In genomic region chr9:27359763-27360162, GRCh38 we compare ENCODE assay signal across 28 cellular contexts.
DNase-seq lines count a peak whose midpoint lies in the region; ATAC-seq, FAIRE-seq and TF ChIP-seq lines count a peak whose summit lies in the region.
"Had no signal": no experiment of that assay in that cellular context is flagged by ENCODE, and none has a peak within 500 bp of the region (broad histone marks: within the 10 kb centered on the region; RNA-seq: fewer than 3 reads in every experiment).

No MANE protein-coding gene starts in this region.

- H3K9me3 ChIP-seq in A549 (no peaks in the 10 kb centered on the region), left lung (no peaks in the 10 kb centered on the region), endodermal cell (ENCODE audit: control insufficient read depth, low read length) (no peaks in the 10 kb centered on the region)
- H3K9me3 ChIP-seq: BE2C; BLaER1 treated with 17β-estradiol and CSF1 and Interleukin-3, amounts not matched to agents 10 nM and 100 nM had no signal

- H3K27me3 ChIP-seq in left lung (no peaks in the 10 kb centered on the region), endodermal cell (ENCODE audit: control insufficient read depth, insufficient read depth, low read length, poor library complexity, severe bottlenecking) (peaks cover 48% of the 10 kb centered on the region)
- H3K27me3 ChIP-seq: BE2C had no signal

- no peak overlapping the region for H3K4me3 ChIP-seq in A549
- no peak overlapping the region for H3K4me3 ChIP-seq in left lung
- H3K4me3 ChIP-seq in endodermal cell (ENCODE audit: low read length), result no peak overlapping the region
- H3K4me3 ChIP-seq: BLaER1 treated with 17β-estradiol and CSF1 and Interleukin-3, amounts not matched to agents 10 nM and 100 nM; GM12878; GM23248 had no signal

- no peak for TF ChIP-seq RAD21 in A549 (conservative IDR thresholded peaks at IDR 0.05 in 1 of 2, IDR thresholded peaks at IDR 0.05 in 1 of 2)

- no peaks in the 10 kb centered on the region for H3K27me3 Mint-ChIP-seq in memory B cell
- H3K27me3 Mint-ChIP-seq in type B pancreatic cell, result no peaks in the 10 kb centered on the region
- H3K27me3 Mint-ChIP-seq in osteocyte (ENCODE audit: unreplicated experiment), result peaks cover under 1% of the 10 kb centered on the region
- H3K27me3 Mint-ChIP-seq in activated CD4-positive, alpha-beta T cell treated with anti-CD3 and anti-CD28 coated beads for 36 hours, result no peaks in the 10 kb centered on the region
- H3K27me3 Mint-ChIP-seq in endodermal cell (ENCODE audit: insufficient read depth), result peaks cover 49% of the 10 kb centered on the region
- H3K27me3 Mint-ChIP-seq: CD4-positive, alpha-beta T cell; CD8-positive, alpha-beta memory T cell had no signal

- H3K27ac Mint-ChIP-seq in memory B cell, result peak overlapping the region; percentile 45
- H3K27ac Mint-ChIP-seq in type B pancreatic cell, result peak overlapping the region; percentile 4
- H3K27ac Mint-ChIP-seq in osteocyte (ENCODE audit: unreplicated experiment), result no peak overlapping the region
- no peak overlapping the region for H3K27ac Mint-ChIP-seq in activated CD4-positive, alpha-beta T cell treated with anti-CD3 and anti-CD28 coated beads for 36 hours
- no peak overlapping the region for H3K27ac Mint-ChIP-seq in endodermal cell
- H3K27ac Mint-ChIP-seq: CD14-positive monocyte; CD4-positive, alpha-beta T cell; CD8-positive, alpha-beta memory T cell had no signal

- H3K9me3 Mint-ChIP-seq in memory B cell (no peaks in the 10 kb centered on the region), type B pancreatic cell (no peaks in the 10 kb centered on the region), osteocyte (ENCODE audit: unreplicated experiment) (no peaks in the 10 kb centered on the region), endodermal cell (no peaks in the 10 kb centered on the region)
- no peaks in the 10 kb centered on the region for H3K9me3 Mint-ChIP-seq in activated CD4-positive, alpha-beta T cell treated with anti-CD3 and anti-CD28 coated beads for 36 hours (ENCODE audit: low read depth)
- H3K9me3 Mint-ChIP-seq: CD14-positive monocyte; CD4-positive, alpha-beta T cell; CD8-positive, alpha-beta memory T cell had no signal

- ATAC-seq in A549 (no peak), left lung (peak; percentile 90), memory B cell (ENCODE audit: low read depth) (no peak)
- ATAC-seq in activated CD4-positive, alpha-beta T cell treated with anti-CD3 and anti-CD28 coated beads for 36 hours, result no peak
- ATAC-seq: GM12878 had no signal

- H3K4me1 Mint-ChIP-seq in memory B cell (peaks cover 12% of the 10 kb centered on the region), type B pancreatic cell (ENCODE audit: unreplicated experiment) (peaks cover 27% of the 10 kb centered on the region), osteocyte (ENCODE audit: unreplicated experiment) (peaks cover 25% of the 10 kb centered on the region), endodermal cell (peaks cover 20% of the 10 kb centered on the region)
- no peaks in the 10 kb centered on the region for H3K4me1 Mint-ChIP-seq in activated CD4-positive, alpha-beta T cell treated with anti-CD3 and anti-CD28 coated beads for 36 hours
- H3K4me1 Mint-ChIP-seq: CD8-positive, alpha-beta memory T cell had no signal

- H3K27ac ChIP-seq in A549 (no peak overlapping the region), left lung (no peak overlapping the region), endodermal cell (ENCODE audit: low read depth, low read length) (no peak overlapping the region)
- H3K27ac ChIP-seq: 22Rv1; BLaER1 treated with 17β-estradiol and CSF1 and Interleukin-3, amounts not matched to agents 10 nM and 100 nM; GM23248 had no signal

- peaks cover 16% of the 10 kb centered on the region for H3K36me3 Mint-ChIP-seq in memory B cell
- peaks cover 19% of the 10 kb centered on the region for H3K36me3 Mint-ChIP-seq in type B pancreatic cell
- peaks cover 8% of the 10 kb centered on the region for H3K36me3 Mint-ChIP-seq in osteocyte (ENCODE audit: unreplicated experiment)
- no peaks in the 10 kb centered on the region for H3K36me3 Mint-ChIP-seq in activated CD4-positive, alpha-beta T cell treated with anti-CD3 and anti-CD28 coated beads for 36 hours (ENCODE audit: low read depth)
- H3K36me3 Mint-ChIP-seq in endodermal cell (ENCODE audit: low read depth), result no peaks in the 10 kb centered on the region
- H3K36me3 Mint-ChIP-seq: CD8-positive, alpha-beta memory T cell had no signal

- TF ChIP-seq CTCF in A549 (IDR thresholded peaks at IDR 0.05), result no peak
- no peak for TF ChIP-seq CTCF in left lung (IDR thresholded peaks at IDR 0.05)
- no peak for TF ChIP-seq CTCF in type B pancreatic cell (conservative IDR thresholded peaks at IDR 0.05)
- TF ChIP-seq CTCF in osteocyte (IDR thresholded peaks at IDR 0.05), result no peak
- TF ChIP-seq CTCF in endodermal cell (conservative IDR thresholded peaks at IDR 0.05), result no peak

- no peak for DNase-seq in A549 (ENCODE audit: low read depth in 1 of 2, low spot score in 1 of 2)
- no peak for DNase-seq in left lung
- DNase-seq in memory B cell (ENCODE audit: low spot score in 2 of 2), result no peak
- DNase-seq in type B pancreatic cell (ENCODE audit: extremely low spot score, unreplicated experiment), result no peak
- DNase-seq in osteocyte (ENCODE audit: extremely low spot score, unreplicated experiment), result no peak
- DNase-seq in activated CD4-positive, alpha-beta T cell treated with anti-CD3 and anti-CD28 coated beads for 36 hours, result no peak
- no peak for DNase-seq in endodermal cell
- DNase-seq in stimulated activated CD8-positive, alpha-beta memory T cell treated with anti-CD3 and anti-CD28 coated beads, Interleukin-4, amount 100 ng/mL, for 48 hours, result no peak
- DNase-seq: ACHN; AML-193; BE2C; CD4-positive, alpha-beta T cell; CD8-positive, alpha-beta memory T cell; DMS 273 treated with DMSO at 0.1 percent for 48 hours; DMS79; EL; GDM1; GM23248; H7; HCEC 1CT had no signal

- 84% methylated on average over 6 of the region's 6 CpGs for WGBS in A549 (ENCODE audit: missing lambda C conversion rate)
- 95 to 100% methylated on average over 1 to 6 of the region's 6 CpGs for WGBS in endodermal cell (ENCODE audit: insufficient coverage in 1 of 2, insufficient read length in 1 of 2), 2 experiments

- H3K4me3 Mint-ChIP-seq in memory B cell (no peak overlapping the region), type B pancreatic cell (no peak overlapping the region), osteocyte (ENCODE audit: unreplicated experiment) (no peak overlapping the region), endodermal cell (no peak overlapping the region)
- H3K4me3 Mint-ChIP-seq in activated CD4-positive, alpha-beta T cell treated with anti-CD3 and anti-CD28 coated beads for 36 hours, result no peak overlapping the region
- H3K4me3 Mint-ChIP-seq: CD14-positive monocyte; CD4-positive, alpha-beta T cell; CD8-positive, alpha-beta memory T cell had no signal

- H3K4me1 ChIP-seq in A549 (no peaks in the 10 kb centered on the region), left lung (no peaks in the 10 kb centered on the region), endodermal cell (ENCODE audit: control insufficient read depth, insufficient read depth, low read length) (peaks cover 2% of the 10 kb centered on the region)
- H3K4me1 ChIP-seq: BE2C had no signal

- CTCF ChIA-PET in A549 (lab: Yijun Ruan, JAX), result interaction anchor here (3.4 kb wide), 1 partner anchor 188 kb away, joined by 14 read pairs; no protein-coding TSS in a partner anchor
- CTCF ChIA-PET in activated CD4-positive, alpha-beta T cell treated with anti-CD3 and anti-CD28 coated beads for 36 hours (lab: Charles Lee), result no interaction called here

- no peak overlapping the region for H3K4me2 ChIP-seq in A549
- H3K4me2 ChIP-seq: BLaER1 treated with 17β-estradiol and CSF1 and Interleukin-3, amounts not matched to agents 10 nM and 100 nM had no signal

- POLR2A ChIA-PET in A549 (lab: Yijun Ruan, JAX), result no interaction called here
- POLR2A ChIA-PET in activated CD4-positive, alpha-beta T cell treated with anti-CD3 and anti-CD28 coated beads for 36 hours (lab: Charles Lee), result no interaction called here

- H3K36me3 ChIP-seq in left lung (no peaks in the 10 kb centered on the region), endodermal cell (ENCODE audit: control insufficient read depth, insufficient read depth, low read length) (no peaks in the 10 kb centered on the region)
- H3K36me3 ChIP-seq: BE2C had no signal

- intact Hi-C loops in left lung (cut with DNase I), result no loop called here
- intact Hi-C loops in activated CD4-positive, alpha-beta T cell treated with anti-CD3 and anti-CD28 coated beads for 36 hours (cut with DNase I, micrococcal nuclease), result no loop called here

- H3K9ac ChIP-seq in endodermal cell (ENCODE audit: extremely low read depth, low read length, poor library complexity, severe bottlenecking), result no peak overlapping the region
- H3K9ac ChIP-seq: BLaER1 treated with 17β-estradiol and CSF1 and Interleukin-3, amounts not matched to agents 10 nM and 100 nM; GM23248 had no signal

- no peak for TF ChIP-seq EP300 in A549 (IDR thresholded peaks at IDR 0.05)

- peak; percentile 23 for FAIRE-seq in A549 (lab: Jason Lieb, UNC)
- FAIRE-seq: A204.1, D721Med, GM12878, GM19239, H1 had no signal

- no peak for TF ChIP-seq POLR2A in A549 (IDR thresholded peaks at IDR 0.05; ENCODE audit: low read length)

TF ChIP-seq in A549, 52 proteins besides CTCF, POLR2A, EP300 and RAD21 (continues in another document):
- TF ChIP-seq RARB (CRISPR knock-in tag; IDR thresholded peaks at IDR 0.05) (no peak), HOXA7 (CRISPR knock-in tag; IDR thresholded peaks at IDR 0.05) (no peak), FOSL2 (IDR thresholded peaks at IDR 0.05) (no peak), FOSL2 (CRISPR knock-in tag; IDR thresholded peaks at IDR 0.05) (no peak), E2F6 (IDR thresholded peaks at IDR 0.05; ENCODE audit: borderline replicate concordance, low read depth) (no peak), KDM1A (IDR thresholded peaks at IDR 0.05; ENCODE audit: low read depth) (no peak), HOXB13 (CRISPR knock-in tag; IDR thresholded peaks at IDR 0.05; ENCODE audit: low read depth) (no peak)

Comparison
In these comparisons a context has a peak if more than half of its experiments do, and no peak if none do; other contexts are left out.
1. H3K27ac Mint-ChIP-seq: peak in memory B cell (single experiment) and type B pancreatic cell (single experiment); none in osteocyte (single experiment), activated CD4-positive, alpha-beta T cell treated with anti-CD3 and anti-CD28 coated beads for 36 hours (single experiment) and endodermal cell (single experiment).